8 cellular contexts compared by ENCODE assay signal in genomic region chr2:47569658-47570398, GRCh38. TPM values are rescaled to one million over a fixed set of nuclear protein-coding genes. Genes with fewer than 3 reads are reported as not detected.
DNase-seq lines count a peak whose midpoint lies in the region; ATAC-seq and TF ChIP-seq lines count a peak whose summit lies in the region.

No MANE protein-coding gene starts in this region.

- ATAC-seq in activated CD8-positive, alpha-beta T cell treated with anti-CD3 and anti-CD28 coated beads for 36 hours: peak; percentile 15
- ATAC-seq in upper lobe of right lung: peak; percentile 3

- CTCF ChIA-PET in activated CD8-positive, alpha-beta T cell treated with anti-CD3 and anti-CD28 coated beads for 36 hours (lab: Charles Lee): interaction anchor here (1.8 kb wide), 1 partner anchor 11 kb away, joined by 5 read pairs; no protein-coding TSS in a partner anchor

- peaks cover 10% of the 10 kb centered on the region for H3K4me1 Mint-ChIP-seq in CD14-positive monocyte
- peaks cover 15% of the 10 kb centered on the region for H3K4me1 Mint-ChIP-seq in activated CD8-positive, alpha-beta T cell treated with anti-CD3 and anti-CD28 coated beads for 36 hours (ENCODE audit: low read depth)

- H3K9me3 Mint-ChIP-seq in CD14-positive monocyte: peaks cover 0 to 23% (median 6%) of the 10 kb centered on the region in 7 donors
- H3K9me3 Mint-ChIP-seq in activated CD8-positive, alpha-beta T cell treated with anti-CD3 and anti-CD28 coated beads for 36 hours: no peaks in the 10 kb centered on the region

- no peak overlapping the region for H3K4me3 ChIP-seq in upper lobe of right lung

- no peak overlapping the region for H3K27ac Mint-ChIP-seq in CD14-positive monocyte
- H3K27ac Mint-ChIP-seq in activated CD8-positive, alpha-beta T cell treated with anti-CD3 and anti-CD28 coated beads for 36 hours: no peak overlapping the region

- H3K9me3 ChIP-seq in upper lobe of right lung: no peaks in the 10 kb centered on the region

- DNase-seq in CD14-positive monocyte (ENCODE audit: low spot score) (no peak), GM20000 (ENCODE audit: low spot score) (peak; percentile 68), iPS-NIHi7 (ENCODE audit: extremely low spot score) (peak; percentile 48), upper lobe of right lung (no peak), middle frontal gyrus (ENCODE audit: extremely low spot score, low spot score) (no peak), NCI-H446 (lab: John Stamatoyannopoulos, UW) (no peak), A172 (ENCODE audit: low spot score) (no peak)
- peak; percentile 11 for DNase-seq in activated CD8-positive, alpha-beta T cell treated with anti-CD3 and anti-CD28 coated beads for 36 hours

- POLR2A ChIA-PET in activated CD8-positive, alpha-beta T cell treated with anti-CD3 and anti-CD28 coated beads for 36 hours (lab: Charles Lee): no interaction called here

- peaks cover 8% of the 10 kb centered on the region for H3K4me1 ChIP-seq in upper lobe of right lung

- H3K36me3 ChIP-seq in upper lobe of right lung: no peaks in the 10 kb centered on the region

- no peak overlapping the region for H3K27ac ChIP-seq in upper lobe of right lung

- no peak for TF ChIP-seq CTCF in CD14-positive monocyte (IDR thresholded peaks at IDR 0.05)
- TF ChIP-seq CTCF in GM20000 (IDR thresholded peaks at IDR 0.05; ENCODE audit: extremely low read depth, missing control alignments): no peak
- no peak for TF ChIP-seq CTCF in activated CD8-positive, alpha-beta T cell treated with anti-CD3 and anti-CD28 coated beads for 36 hours (IDR thresholded peaks at IDR 0.05)
- no peak for TF ChIP-seq CTCF in upper lobe of right lung (IDR thresholded peaks at IDR 0.05)

- H3K36me3 Mint-ChIP-seq in CD14-positive monocyte: peaks cover 0 to 4% of the 10 kb centered on the region in 2 donors
- H3K36me3 Mint-ChIP-seq in activated CD8-positive, alpha-beta T cell treated with anti-CD3 and anti-CD28 coated beads for 36 hours (ENCODE audit: low read depth): no peaks in the 10 kb centered on the region

- intact Hi-C loops in CD14-positive monocyte (cut with micrococcal nuclease) (no loop called here), upper lobe of right lung (cut with DNase I) (no loop called here)
- intact Hi-C loops in activated CD8-positive, alpha-beta T cell treated with anti-CD3 and anti-CD28 coated beads for 36 hours (cut with micrococcal nuclease): no loop called here

- H3K27me3 Mint-ChIP-seq in CD14-positive monocyte (ENCODE audit: low read depth in 3 of 3): peaks cover 50 to 75% (median 70%) of the 10 kb centered on the region in 3 donors
- peaks cover 59% of the 10 kb centered on the region for H3K27me3 Mint-ChIP-seq in activated CD8-positive, alpha-beta T cell treated with anti-CD3 and anti-CD28 coated beads for 36 hours

- peak overlapping the region; percentile 34 to 88 for H3K4me3 Mint-ChIP-seq in CD14-positive monocyte
- peak overlapping the region; percentile 63 for H3K4me3 Mint-ChIP-seq in activated CD8-positive, alpha-beta T cell treated with anti-CD3 and anti-CD28 coated beads for 36 hours

- H3K27me3 ChIP-seq in upper lobe of right lung: peaks cover 75% of the 10 kb centered on the region

RNA-seq across cellular contexts. Expression of gene KCNK12, which starts 1.0 kb away (rescaled TPM):
- not detected for polyA plus RNA-seq in CD14-positive monocyte
- under 1 TPM; 0.45 to 0.54 TPM for total RNA-seq in activated CD8-positive, alpha-beta T cell treated with anti-CD3 and anti-CD28 coated beads for 36 hours
- not detected for total RNA-seq in upper lobe of right lung
- total RNA-seq in A172 (2014; rRNA removed; shearing (Covaris generic)): not detected in 2 replicates

Comparison
In these comparisons a context has a peak if more than half of its experiments do, and no peak if none do; other contexts are left out.
1. DNase-seq: peak in GM20000 (single experiment), activated CD8-positive, alpha-beta T cell treated with anti-CD3 and anti-CD28 coated beads for 36 hours (single experiment) and iPS-NIHi7 (single experiment); none in CD14-positive monocyte (single experiment), upper lobe of right lung (single experiment), middle frontal gyrus (single experiment), NCI-H446 (0 of 2) and A172 (single experiment).